22 cellular contexts compared by ENCODE assay signal in the genomic region with DNA sequence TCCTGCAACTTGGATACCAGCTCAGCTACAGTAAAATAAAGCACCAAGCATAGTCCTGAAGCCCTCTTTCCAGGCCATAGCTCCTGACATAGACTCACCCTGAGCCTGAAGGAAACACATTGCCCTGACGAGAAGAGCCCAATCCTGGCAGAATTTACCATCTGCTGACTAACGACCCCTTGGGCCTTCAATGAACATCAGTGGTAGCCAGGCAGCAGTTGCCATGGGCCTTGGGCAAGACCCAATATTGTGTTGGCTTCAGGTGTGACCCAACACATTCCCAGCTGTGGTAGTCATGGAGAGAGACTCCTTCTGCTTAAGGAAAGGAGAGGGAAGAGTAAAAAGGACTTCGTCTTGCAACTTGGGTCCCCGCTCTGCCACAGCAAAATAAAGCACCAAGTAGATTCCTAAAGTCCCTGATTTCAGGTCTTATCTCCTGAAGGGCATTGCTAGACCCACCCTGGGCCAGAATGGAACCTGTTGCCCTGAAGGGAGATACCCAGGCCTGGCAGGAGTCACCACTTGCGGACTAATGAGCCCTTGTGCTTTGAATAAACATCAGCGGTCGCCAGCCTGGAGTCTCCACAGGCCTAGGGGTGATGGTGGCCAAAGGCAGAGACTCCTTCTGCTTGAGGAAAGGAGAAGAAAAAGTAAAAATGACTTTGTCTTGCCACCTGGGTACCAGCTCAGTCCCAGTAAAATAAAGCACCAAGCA.
"Had no signal": no experiment of that assay in that cellular context is flagged by ENCODE, and none has a peak within 500 bp of the region (broad histone marks: within the 10 kb centered on the region; RNA-seq: fewer than 3 reads in every experiment).

No MANE protein-coding gene starts in this region.

- ATAC-seq: HepG2, Panc1, PC-3 had no signal

- H3K27ac ChIP-seq: RWPE1 had no signal

- H3K9ac ChIP-seq: SK-N-SH had no signal

- H3K9me3 ChIP-seq: SK-N-SH had no signal

- H3K4me2 ChIP-seq: SK-N-SH had no signal

- DNase-seq: IMR-90; Karpas-422; KG1; MM.1S; NCI-H1092 treated with DMSO at 0.1 percent for 48 hours; NCI-H1436; NCI-H187; NCI-H2029; NCI-H2081 treated with DMSO at 0.1 percent for 48 hours; NCI-H2171 treated with DMSO at 0.1 percent for 48 hours; NCI-H345; NCI-H446 treated with DMSO at 0.1 percent for 48 hours; NCI-H510A treated with DMSO at 0.1 percent for 48 hours; NCI-H526; NCI-H748 treated with DMSO at 0.1 percent for 48 hours; NK-92 treated with Interleukin-12 subunit alpha and Interleukin-12 subunit beta, amount 100 ng/mL, for 24 hours; PC-3; SHP77; SK-N-SH had no signal
